In genomic region chr15:74826372-74826819, GRCh38 we compare ENCODE assay signal across 1 cellular context.
TF ChIP-seq lines count a peak whose summit lies in the region.

CPLX3 (plus strand) TSS chr15:74826627; CDS start chr15:74826704, 77 bp downstream.

TF ChIP-seq in WTC11, 78 proteins besides CTCF, POLR2A, EP300 and RAD21 (continued from another document):
- TF ChIP-seq, protein P1, sequence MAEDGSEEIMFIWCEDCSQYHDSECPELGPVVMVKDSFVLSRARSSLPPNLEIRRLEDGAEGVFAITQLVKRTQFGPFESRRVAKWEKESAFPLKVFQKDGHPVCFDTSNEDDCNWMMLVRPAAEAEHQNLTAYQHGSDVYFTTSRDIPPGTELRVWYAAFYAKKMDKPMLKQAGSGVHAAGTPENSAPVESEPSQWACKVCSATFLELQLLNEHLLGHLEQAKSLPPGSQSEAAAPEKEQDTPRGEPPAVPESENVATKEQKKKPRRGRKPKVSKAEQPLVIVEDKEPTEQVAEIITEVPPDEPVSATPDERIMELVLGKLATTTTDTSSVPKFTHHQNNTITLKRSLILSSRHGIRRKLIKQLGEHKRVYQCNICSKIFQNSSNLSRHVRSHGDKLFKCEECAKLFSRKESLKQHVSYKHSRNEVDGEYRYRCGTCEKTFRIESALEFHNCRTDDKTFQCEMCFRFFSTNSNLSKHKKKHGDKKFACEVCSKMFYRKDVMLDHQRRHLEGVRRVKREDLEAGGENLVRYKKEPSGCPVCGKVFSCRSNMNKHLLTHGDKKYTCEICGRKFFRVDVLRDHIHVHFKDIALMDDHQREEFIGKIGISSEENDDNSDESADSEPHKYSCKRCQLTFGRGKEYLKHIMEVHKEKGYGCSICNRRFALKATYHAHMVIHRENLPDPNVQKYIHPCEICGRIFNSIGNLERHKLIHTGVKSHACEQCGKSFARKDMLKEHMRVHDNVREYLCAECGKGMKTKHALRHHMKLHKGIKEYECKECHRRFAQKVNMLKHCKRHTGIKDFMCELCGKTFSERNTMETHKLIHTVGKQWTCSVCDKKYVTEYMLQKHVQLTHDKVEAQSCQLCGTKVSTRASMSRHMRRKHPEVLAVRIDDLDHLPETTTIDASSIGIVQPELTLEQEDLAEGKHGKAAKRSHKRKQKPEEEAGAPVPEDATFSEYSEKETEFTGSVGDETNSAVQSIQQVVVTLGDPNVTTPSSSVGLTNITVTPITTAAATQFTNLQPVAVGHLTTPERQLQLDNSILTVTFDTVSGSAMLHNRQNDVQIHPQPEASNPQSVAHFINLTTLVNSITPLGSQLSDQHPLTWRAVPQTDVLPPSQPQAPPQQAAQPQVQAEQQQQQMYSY (CRISPR knock-in tag; IDR thresholded peaks at IDR 0.05) = 0 out of 2 replicates have a peak, but pooled peaks have one; percentile 8
- TF ChIP-seq CREM (CRISPR knock-in tag; IDR thresholded peaks at IDR 0.05) (no peak), ATF2 (CRISPR knock-in tag; IDR thresholded peaks at IDR 0.05; ENCODE audit: borderline replicate concordance, low read depth) (no peak), NR1H2 (CRISPR knock-in tag; IDR thresholded peaks at IDR 0.05) (no peak), RELA (CRISPR knock-in tag; IDR thresholded peaks at IDR 0.05; ENCODE audit: borderline replicate concordance) (no peak), SOX15 (CRISPR knock-in tag; IDR thresholded peaks at IDR 0.05) (no peak), IRF1 (CRISPR knock-in tag; IDR thresholded peaks at IDR 0.05) (no peak), ESRRA (CRISPR knock-in tag; IDR thresholded peaks at IDR 0.05; ENCODE audit: borderline replicate concordance) (no peak), TEAD4 (CRISPR knock-in tag; IDR thresholded peaks at IDR 0.05) (0 out of 2 replicates have a peak, but pooled peaks have one; percentile 30), ZNF121 (CRISPR knock-in tag; IDR thresholded peaks at IDR 0.05) (no peak), GTF2I (CRISPR knock-in tag; conservative IDR thresholded peaks at IDR 0.05) (no peak), HMGXB4 (CRISPR knock-in tag; IDR thresholded peaks at IDR 0.05) (no peak), GRHL2 (CRISPR knock-in tag; IDR thresholded peaks at IDR 0.05; ENCODE audit: insufficient replicate concordance, severe bottlenecking) (no peak), MAX (CRISPR knock-in tag; IDR thresholded peaks at IDR 0.05) (peak; percentile 64; the same call in 1 of the 2 replicates), HMGA2 (CRISPR knock-in tag; IDR thresholded peaks at IDR 0.05) (no peak), ZNF671 (CRISPR knock-in tag; IDR thresholded peaks at IDR 0.05) (no peak), ZNF138 (CRISPR knock-in tag; conservative IDR thresholded peaks at IDR 0.05) (no peak), ARID4B (CRISPR knock-in tag; IDR thresholded peaks at IDR 0.05; ENCODE audit: borderline replicate concordance) (peak; percentile 77; the same call in 1 of the 2 replicates), ELF4 (CRISPR knock-in tag; IDR thresholded peaks at IDR 0.05; ENCODE audit: low read depth) (no peak), NFYB (CRISPR knock-in tag; conservative IDR thresholded peaks at IDR 0.05; ENCODE audit: low read depth) (no peak), GABPB1 (CRISPR knock-in tag; IDR thresholded peaks at IDR 0.05) (no peak), USF1 (CRISPR knock-in tag; IDR thresholded peaks at IDR 0.05) (peak; percentile 78), AFF4 (CRISPR knock-in tag; IDR thresholded peaks at IDR 0.05; ENCODE audit: borderline replicate concordance) (peak; percentile 70; the same call in 1 of the 2 replicates)
- TF ChIP-seq, protein P2, sequence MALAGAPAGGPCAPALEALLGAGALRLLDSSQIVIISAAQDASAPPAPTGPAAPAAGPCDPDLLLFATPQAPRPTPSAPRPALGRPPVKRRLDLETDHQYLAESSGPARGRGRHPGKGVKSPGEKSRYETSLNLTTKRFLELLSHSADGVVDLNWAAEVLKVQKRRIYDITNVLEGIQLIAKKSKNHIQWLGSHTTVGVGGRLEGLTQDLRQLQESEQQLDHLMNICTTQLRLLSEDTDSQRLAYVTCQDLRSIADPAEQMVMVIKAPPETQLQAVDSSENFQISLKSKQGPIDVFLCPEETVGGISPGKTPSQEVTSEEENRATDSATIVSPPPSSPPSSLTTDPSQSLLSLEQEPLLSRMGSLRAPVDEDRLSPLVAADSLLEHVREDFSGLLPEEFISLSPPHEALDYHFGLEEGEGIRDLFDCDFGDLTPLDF (CRISPR knock-in tag; IDR thresholded peaks at IDR 0.05) = 0 out of 2 replicates have a peak, but pooled peaks have one; percentile 26
- TF ChIP-seq, protein P3, sequence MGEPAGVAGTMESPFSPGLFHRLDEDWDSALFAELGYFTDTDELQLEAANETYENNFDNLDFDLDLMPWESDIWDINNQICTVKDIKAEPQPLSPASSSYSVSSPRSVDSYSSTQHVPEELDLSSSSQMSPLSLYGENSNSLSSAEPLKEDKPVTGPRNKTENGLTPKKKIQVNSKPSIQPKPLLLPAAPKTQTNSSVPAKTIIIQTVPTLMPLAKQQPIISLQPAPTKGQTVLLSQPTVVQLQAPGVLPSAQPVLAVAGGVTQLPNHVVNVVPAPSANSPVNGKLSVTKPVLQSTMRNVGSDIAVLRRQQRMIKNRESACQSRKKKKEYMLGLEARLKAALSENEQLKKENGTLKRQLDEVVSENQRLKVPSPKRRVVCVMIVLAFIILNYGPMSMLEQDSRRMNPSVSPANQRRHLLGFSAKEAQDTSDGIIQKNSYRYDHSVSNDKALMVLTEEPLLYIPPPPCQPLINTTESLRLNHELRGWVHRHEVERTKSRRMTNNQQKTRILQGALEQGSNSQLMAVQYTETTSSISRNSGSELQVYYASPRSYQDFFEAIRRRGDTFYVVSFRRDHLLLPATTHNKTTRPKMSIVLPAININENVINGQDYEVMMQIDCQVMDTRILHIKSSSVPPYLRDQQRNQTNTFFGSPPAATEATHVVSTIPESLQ (CRISPR knock-in tag; IDR thresholded peaks at IDR 0.05) = no peak
- TF ChIP-seq, protein P4, sequence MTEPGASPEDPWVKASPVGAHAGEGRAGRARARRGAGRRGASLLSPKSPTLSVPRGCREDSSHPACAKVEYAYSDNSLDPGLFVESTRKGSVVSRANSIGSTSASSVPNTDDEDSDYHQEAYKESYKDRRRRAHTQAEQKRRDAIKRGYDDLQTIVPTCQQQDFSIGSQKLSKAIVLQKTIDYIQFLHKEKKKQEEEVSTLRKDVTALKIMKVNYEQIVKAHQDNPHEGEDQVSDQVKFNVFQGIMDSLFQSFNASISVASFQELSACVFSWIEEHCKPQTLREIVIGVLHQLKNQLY (CRISPR knock-in tag; IDR thresholded peaks at IDR 0.05) = no peak
- TF ChIP-seq, protein P5, sequence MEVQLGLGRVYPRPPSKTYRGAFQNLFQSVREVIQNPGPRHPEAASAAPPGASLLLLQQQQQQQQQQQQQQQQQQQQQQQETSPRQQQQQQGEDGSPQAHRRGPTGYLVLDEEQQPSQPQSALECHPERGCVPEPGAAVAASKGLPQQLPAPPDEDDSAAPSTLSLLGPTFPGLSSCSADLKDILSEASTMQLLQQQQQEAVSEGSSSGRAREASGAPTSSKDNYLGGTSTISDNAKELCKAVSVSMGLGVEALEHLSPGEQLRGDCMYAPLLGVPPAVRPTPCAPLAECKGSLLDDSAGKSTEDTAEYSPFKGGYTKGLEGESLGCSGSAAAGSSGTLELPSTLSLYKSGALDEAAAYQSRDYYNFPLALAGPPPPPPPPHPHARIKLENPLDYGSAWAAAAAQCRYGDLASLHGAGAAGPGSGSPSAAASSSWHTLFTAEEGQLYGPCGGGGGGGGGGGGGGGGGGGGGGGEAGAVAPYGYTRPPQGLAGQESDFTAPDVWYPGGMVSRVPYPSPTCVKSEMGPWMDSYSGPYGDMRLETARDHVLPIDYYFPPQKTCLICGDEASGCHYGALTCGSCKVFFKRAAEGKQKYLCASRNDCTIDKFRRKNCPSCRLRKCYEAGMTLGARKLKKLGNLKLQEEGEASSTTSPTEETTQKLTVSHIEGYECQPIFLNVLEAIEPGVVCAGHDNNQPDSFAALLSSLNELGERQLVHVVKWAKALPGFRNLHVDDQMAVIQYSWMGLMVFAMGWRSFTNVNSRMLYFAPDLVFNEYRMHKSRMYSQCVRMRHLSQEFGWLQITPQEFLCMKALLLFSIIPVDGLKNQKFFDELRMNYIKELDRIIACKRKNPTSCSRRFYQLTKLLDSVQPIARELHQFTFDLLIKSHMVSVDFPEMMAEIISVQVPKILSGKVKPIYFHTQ (CRISPR knock-in tag; IDR thresholded peaks at IDR 0.05) = no peak
